ENCODE assay signal across 11 cellular contexts in the genomic region with DNA sequence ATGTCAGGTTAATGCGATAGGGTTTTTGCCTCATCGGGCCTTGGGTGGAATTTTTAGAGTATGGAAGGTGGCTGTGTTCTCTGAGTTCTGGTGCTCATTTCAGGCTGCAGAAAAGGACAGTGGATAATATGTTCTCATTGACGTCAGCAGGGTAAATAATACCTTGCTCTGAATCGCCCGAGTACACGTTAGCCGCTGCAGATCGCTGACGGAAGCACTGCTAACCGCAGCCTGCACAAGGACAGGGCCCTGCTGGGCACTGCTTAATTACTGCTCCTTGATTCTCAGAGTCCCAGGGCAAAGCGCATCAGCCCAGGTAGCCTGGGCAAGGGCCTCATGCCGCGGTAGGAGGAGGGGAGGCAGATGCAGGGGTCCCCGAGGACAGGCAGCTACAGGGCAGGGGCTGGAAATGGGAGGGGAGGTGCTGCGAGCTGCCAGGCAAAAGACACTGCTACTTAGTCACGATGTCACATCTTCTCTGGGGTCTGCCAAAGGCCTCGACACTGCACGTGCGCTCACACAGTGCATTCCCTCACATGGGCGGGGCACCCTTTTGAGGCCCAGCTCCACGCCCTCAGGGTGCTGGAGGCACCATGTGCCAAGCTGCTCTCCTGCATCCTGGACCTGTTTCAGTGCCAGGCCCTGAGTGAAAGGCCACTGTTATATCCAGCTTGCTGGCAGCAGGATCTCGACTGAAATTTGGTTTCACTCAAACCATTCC. TPM values are rescaled to one million over a fixed set of nuclear protein-coding genes. Genes with fewer than 3 reads are reported as not detected.
DNase-seq lines count a peak whose midpoint lies in the region; ATAC-seq and TF ChIP-seq lines count a peak whose summit lies in the region.
"Had no signal": no experiment of that assay in that cellular context is flagged by ENCODE, and none has a peak within 500 bp of the region (broad histone marks: within the 10 kb centered on the region; RNA-seq: fewer than 3 reads in every experiment).

No MANE protein-coding gene starts in this region.

- DNase-seq in Ammon's horn (ENCODE audit: low spot score) (peak; percentile 72), NCI-H2196 treated with DMSO at 0.1 percent for 48 hours (lab: John Stamatoyannopoulos, UW; ENCODE audit: unreplicated experiment) (peak; percentile 72), coronary artery (ENCODE audit: low spot score) (no peak)
- DNase-seq in CD4-positive, alpha-beta memory T cell: no peak
- DNase-seq in effector CD4-positive, alpha-beta T cell: no peak
- DNase-seq: activated naive CD4-positive, alpha-beta T cell treated with Interleukin-2 at 50 U/mL for 16 hours; CD8-positive, alpha-beta memory T cell had no signal

- TF ChIP-seq CTCF in coronary artery (IDR thresholded peaks at IDR 0.05): no peak

- peaks cover 8 to 24% of the 10 kb centered on the region in 2 donors for H3K36me3 Mint-ChIP-seq in CD4-positive, alpha-beta memory T cell

- peaks cover 24 to 27% of the 10 kb centered on the region in 2 donors for H3K4me1 ChIP-seq in muscle layer of duodenum (ENCODE audit: control insufficient read depth in 1 of 2, insufficient read depth in 2 of 2, low read length in 2 of 2)
- H3K4me1 ChIP-seq in CD4-positive, alpha-beta memory T cell (ENCODE audit: insufficient read depth, low read length): no peaks in the 10 kb centered on the region

- peaks cover 0 to 5% (median under 1%) of the 10 kb centered on the region in 4 donors for H3K4me1 Mint-ChIP-seq in CD4-positive, alpha-beta memory T cell

- H3K4me3 ChIP-seq in coronary artery (no peak overlapping the region), muscle layer of duodenum (ENCODE audit: low read depth in 1 of 2, low read length in 2 of 2) (no peak overlapping the region)
- H3K4me3 ChIP-seq in CD4-positive, alpha-beta memory T cell (ENCODE audit: low read length in 2 of 2): no peak overlapping the region
- H3K4me3 ChIP-seq: GM23338 had no signal

- H3K9me3 Mint-ChIP-seq in CD4-positive, alpha-beta memory T cell: peaks cover 0 to 2% (median 0%) of the 10 kb centered on the region in 8 donors
- H3K9me3 Mint-ChIP-seq: CD8-positive, alpha-beta memory T cell; GM23338 had no signal

- ATAC-seq in HG03045 (IDR thresholded peaks at IDR 0.05; ENCODE audit: unreplicated experiment): no peak
- no peak for ATAC-seq in GM18517 (IDR thresholded peaks at IDR 0.05; ENCODE audit: unreplicated experiment)

- H3K9me3 ChIP-seq in muscle layer of duodenum (ENCODE audit: control insufficient read depth in 1 of 2, low read length in 2 of 2): no peaks in the 10 kb centered on the region
- H3K9me3 ChIP-seq in CD4-positive, alpha-beta memory T cell (ENCODE audit: control insufficient read depth in 1 of 2, low read length in 2 of 2): no peaks in the 10 kb centered on the region

- H3K27ac ChIP-seq in coronary artery: peak overlapping the region; percentile 92 to 97
- H3K27ac ChIP-seq in muscle layer of duodenum (ENCODE audit: low read length): peak overlapping the region; percentile 45
- H3K27ac ChIP-seq in CD4-positive, alpha-beta memory T cell (ENCODE audit: low read depth, low read length): no peak overlapping the region

- H3K27ac Mint-ChIP-seq in CD4-positive, alpha-beta memory T cell: peak overlapping the region in 2 of 7 donors; percentile 32 to 35

- CTCF ChIA-PET in CD4-positive, alpha-beta memory T cell (lab: Charles Lee; ENCODE audit: partially characterized antibody): no interaction called here

- H3K4me3 Mint-ChIP-seq in CD4-positive, alpha-beta memory T cell: no peak overlapping the region
- H3K4me3 Mint-ChIP-seq: CD8-positive, alpha-beta memory T cell; GM23338 had no signal

- POLR2A ChIA-PET in CD4-positive, alpha-beta memory T cell (lab: Charles Lee; ENCODE audit: partially characterized antibody): no interaction called here

- peaks cover 11 to 30% of the 10 kb centered on the region in 2 donors for H3K36me3 ChIP-seq in muscle layer of duodenum (ENCODE audit: control insufficient read depth in 1 of 2, insufficient read depth in 2 of 2, low read length in 2 of 2)
- no peaks in the 10 kb centered on the region for H3K36me3 ChIP-seq in CD4-positive, alpha-beta memory T cell (ENCODE audit: insufficient read depth, low read length)

- no peaks in the 10 kb centered on the region for H3K27me3 ChIP-seq in muscle layer of duodenum (ENCODE audit: low read depth, low read length)
- H3K27me3 ChIP-seq in CD4-positive, alpha-beta memory T cell (ENCODE audit: insufficient read depth, low read length): no peaks in the 10 kb centered on the region

- intact Hi-C loops in CD4-positive, alpha-beta memory T cell (cut with micrococcal nuclease): no loop called here

- H3K27me3 Mint-ChIP-seq in CD4-positive, alpha-beta memory T cell: no peaks in the 10 kb centered on the region
- H3K27me3 Mint-ChIP-seq: CD8-positive, alpha-beta memory T cell had no signal

RNA-seq across cellular contexts. Expression of gene PPP2R1B, which starts 35.2 kb away (rescaled TPM):
- 10 to 100 TPM; 38.9 to 39.1 TPM for total RNA-seq in CD4-positive, alpha-beta memory T cell
- polyA plus RNA-seq in CD4-positive, alpha-beta memory T cell: 10 to 100 TPM; 18.4 to 27.9 TPM

Comparison
In these comparisons a context has a peak if more than half of its experiments do, and no peak if none do; other contexts are left out.
1. DNase-seq: peak in Ammon's horn (single experiment) and NCI-H2196 treated with DMSO at 0.1 percent for 48 hours (single experiment); none in coronary artery (single experiment), CD4-positive, alpha-beta memory T cell (0 of 5) and effector CD4-positive, alpha-beta T cell (single experiment).